23 cellular contexts compared by ENCODE assay signal in genomic region chr21:45162115-45162514, GRCh38.
DNase-seq lines count a peak whose midpoint lies in the region; ATAC-seq and TF ChIP-seq lines count a peak whose summit lies in the region.
"Had no signal": no experiment of that assay in that cellular context is flagged by ENCODE, and none has a peak within 500 bp of the region (broad histone marks: within the 10 kb centered on the region; RNA-seq: fewer than 3 reads in every experiment).

No MANE protein-coding gene starts in this region.

- no peak overlapping the region for H3K4me3 ChIP-seq in mesenchymal stem cell (ENCODE audit: insufficient read depth in 1 of 2, low read depth in 1 of 2, low read length in 2 of 2)
- no peak overlapping the region for H3K4me3 ChIP-seq in sigmoid colon
- H3K4me3 ChIP-seq: BLaER1 treated with 17β-estradiol and CSF1 and Interleukin-3, amounts not matched to agents 10 nM and 100 nM had no signal

- H3K9me3 ChIP-seq in mesenchymal stem cell (ENCODE audit: control insufficient read depth, low read length) (no peaks in the 10 kb centered on the region), sigmoid colon (no peaks in the 10 kb centered on the region)
- H3K9me3 ChIP-seq: Caco-2 had no signal

- H3K27me3 Mint-ChIP-seq in activated CD4-positive, alpha-beta T cell treated with anti-CD3 and anti-CD28 coated beads, Interleukin-2, amount 10 ng/mL, durations not matched to agents 24 days and 14 days: no peaks in the 10 kb centered on the region
- H3K27me3 Mint-ChIP-seq in activated CD4-positive, alpha-beta T cell treated with anti-CD3 and anti-CD28 coated beads for 36 hours: no peaks in the 10 kb centered on the region
- no peaks in the 10 kb centered on the region for H3K27me3 Mint-ChIP-seq in stimulated activated naive CD8-positive, alpha-beta T cell treated with anti-CD3 and anti-CD28 coated beads, Interleukin-15, amount 100 ng/mL, for 72 hours
- H3K27me3 Mint-ChIP-seq: CD4-positive, alpha-beta memory T cell had no signal

- DNase-seq in activated CD4-positive, alpha-beta T cell treated with anti-CD3 and anti-CD28 coated beads, Interleukin-2, amount 10 ng/mL, durations not matched to agents 24 days and 14 days: peak; percentile 48
- DNase-seq in activated CD4-positive, alpha-beta T cell treated with anti-CD3 and anti-CD28 coated beads for 36 hours: no peak
- DNase-seq in mesenchymal stem cell (no peak), sigmoid colon (peak; percentile 41)
- DNase-seq in stimulated activated naive CD8-positive, alpha-beta T cell treated with anti-CD3 and anti-CD28 coated beads, Interleukin-15, amount 100 ng/mL, for 72 hours: no peak
- DNase-seq: 8988T; Caco-2; CD4-positive, alpha-beta memory T cell; DMS 273 treated with DMSO at 0.1 percent for 48 hours; GOT3; KG1; NCI-H1092; NCI-H1436; NCI-H187 treated with DMSO at 0.1 percent for 48 hours; NCI-H2227 treated with DMSO at 0.1 percent for 48 hours; NCI-H510A; NK-92 treated with Interleukin-12 subunit alpha and Interleukin-12 subunit beta, amount 100 ng/mL, for 24 hours had no signal

- POLR2A ChIA-PET in activated CD4-positive, alpha-beta T cell treated with anti-CD3 and anti-CD28 coated beads for 36 hours (lab: Charles Lee): no interaction called here

- no peak overlapping the region for H3K27ac Mint-ChIP-seq in activated CD4-positive, alpha-beta T cell treated with anti-CD3 and anti-CD28 coated beads, Interleukin-2, amount 10 ng/mL, durations not matched to agents 24 days and 14 days
- no peak overlapping the region for H3K27ac Mint-ChIP-seq in activated CD4-positive, alpha-beta T cell treated with anti-CD3 and anti-CD28 coated beads for 36 hours
- H3K27ac Mint-ChIP-seq in stimulated activated naive CD8-positive, alpha-beta T cell treated with anti-CD3 and anti-CD28 coated beads, Interleukin-15, amount 100 ng/mL, for 72 hours: peak overlapping the region in 1 of 2 donors; percentile 12

- no peak overlapping the region for H2BK15ac ChIP-seq in mesenchymal stem cell (ENCODE audit: low read depth, poor library complexity, severe bottlenecking)

- H3K36me3 ChIP-seq in mesenchymal stem cell (ENCODE audit: control insufficient read depth in 1 of 2, insufficient read depth in 2 of 2, low read depth in 1 of 2, low read length in 2 of 2) (peaks cover 0 to 14% of the 10 kb centered on the region in 2 experiments), sigmoid colon (peaks cover 0 to 16% (median 0%) of the 10 kb centered on the region in 4 donors)

- H2BK120ac ChIP-seq in mesenchymal stem cell (ENCODE audit: low read depth, low read length): no peak overlapping the region

- H3K4me1 ChIP-seq in mesenchymal stem cell (ENCODE audit: control insufficient read depth, insufficient read depth, low read depth, low read length) (peaks cover 8% of the 10 kb centered on the region), sigmoid colon (peaks cover 0 to 45% (median 41%) of the 10 kb centered on the region in 4 donors)
- H3K4me1 ChIP-seq: Caco-2 had no signal

- no peak overlapping the region for H2BK5ac ChIP-seq in mesenchymal stem cell (ENCODE audit: low read depth, low read length, poor library complexity, severe bottlenecking)

- no peak overlapping the region for H3K27ac ChIP-seq in mesenchymal stem cell (ENCODE audit: low read length, poor library complexity, severe bottlenecking)
- H3K27ac ChIP-seq in sigmoid colon: no peak overlapping the region
- H3K27ac ChIP-seq: BLaER1 treated with 17β-estradiol and CSF1 and Interleukin-3, amounts not matched to agents 10 nM and 100 nM had no signal

- H3K27me3 ChIP-seq in mesenchymal stem cell (ENCODE audit: control insufficient read depth in 1 of 2, insufficient read depth in 1 of 2, low read length in 2 of 2): peaks cover 0 to 3% of the 10 kb centered on the region in 2 experiments
- H3K27me3 ChIP-seq in sigmoid colon: no peaks in the 10 kb centered on the region
- H3K27me3 ChIP-seq: BLaER1 treated with 17β-estradiol and CSF1 and Interleukin-3, amounts not matched to agents 10 nM and 100 nM had no signal

- no peak overlapping the region for H3K18ac ChIP-seq in mesenchymal stem cell (ENCODE audit: low read depth in 1 of 2, low read length in 2 of 2)

- no peak overlapping the region for H3K14ac ChIP-seq in mesenchymal stem cell (ENCODE audit: low read length in 2 of 2)

- H3K4me2 ChIP-seq in mesenchymal stem cell (ENCODE audit: low read length, poor library complexity, severe bottlenecking): no peak overlapping the region
- H3K4me2 ChIP-seq: BLaER1 treated with 17β-estradiol and CSF1 and Interleukin-3, amounts not matched to agents 10 nM and 100 nM had no signal

- H3K23ac ChIP-seq in mesenchymal stem cell (ENCODE audit: low read length in 2 of 2): no peak overlapping the region

- H2AK5ac ChIP-seq in mesenchymal stem cell (ENCODE audit: low read length, severe bottlenecking): no peak overlapping the region

- WGBS in mesenchymal stem cell: 83% methylated on average over 8 of the region's 8 CpGs
- 81 to 96% methylated on average over 8 of the region's 8 CpGs for WGBS in sigmoid colon, 2 donors

- TF ChIP-seq CTCF in sigmoid colon (IDR thresholded peaks at IDR 0.05): no peak

- no peaks in the 10 kb centered on the region for H3K9me3 Mint-ChIP-seq in activated CD4-positive, alpha-beta T cell treated with anti-CD3 and anti-CD28 coated beads, Interleukin-2, amount 10 ng/mL, durations not matched to agents 24 days and 14 days
- no peaks in the 10 kb centered on the region for H3K9me3 Mint-ChIP-seq in activated CD4-positive, alpha-beta T cell treated with anti-CD3 and anti-CD28 coated beads for 36 hours (ENCODE audit: low read depth)
- no peaks in the 10 kb centered on the region for H3K9me3 Mint-ChIP-seq in stimulated activated naive CD8-positive, alpha-beta T cell treated with anti-CD3 and anti-CD28 coated beads, Interleukin-15, amount 100 ng/mL, for 72 hours
- H3K9me3 Mint-ChIP-seq: CD4-positive, alpha-beta memory T cell had no signal

- peaks cover 13% of the 10 kb centered on the region for H3K79me1 ChIP-seq in mesenchymal stem cell (replicated peaks; ENCODE audit: low read length, poor library complexity, severe bottlenecking)

- H2AFZ ChIP-seq in mesenchymal stem cell (ENCODE audit: low read depth, low read length): no peak overlapping the region

- peak; percentile 26; the same call in 1 of the 2 replicates for TF ChIP-seq EP300 in Ishikawa (IDR thresholded peaks at IDR 0.05; ENCODE audit: borderline replicate concordance)
- TF ChIP-seq EP300 in sigmoid colon (IDR thresholded peaks at IDR 0.05): no peak

- no peak overlapping the region for H4K8ac ChIP-seq in mesenchymal stem cell (ENCODE audit: low read length)

- intact Hi-C loops in activated CD4-positive, alpha-beta T cell treated with anti-CD3 and anti-CD28 coated beads, Interleukin-2, amount 10 ng/mL, durations not matched to agents 24 days and 14 days (cut with micrococcal nuclease): no loop called here
- intact Hi-C loops in activated CD4-positive, alpha-beta T cell treated with anti-CD3 and anti-CD28 coated beads for 36 hours (cut with DNase I, micrococcal nuclease): no loop called here
- intact Hi-C loops in sigmoid colon (cut with DNase I): loop anchor here (10.0 kb wide), 1 partner anchor 83 kb away; no protein-coding TSS in a partner anchor

- no peak overlapping the region for H2BK12ac ChIP-seq in mesenchymal stem cell (ENCODE audit: low read length in 2 of 2)

- no peak; the same call in 1 of the 2 replicates for TF ChIP-seq RAD21 in Ishikawa (IDR thresholded peaks at IDR 0.05; ENCODE audit: low read depth)

- no peak overlapping the region for H3K4ac ChIP-seq in mesenchymal stem cell (ENCODE audit: low read depth in 1 of 2, low read length in 2 of 2)

- no peak overlapping the region for H3K9ac ChIP-seq in mesenchymal stem cell (ENCODE audit: low read length)
- H3K9ac ChIP-seq: BLaER1 treated with 17β-estradiol and CSF1 and Interleukin-3, amounts not matched to agents 10 nM and 100 nM had no signal

- H3K4me3 Mint-ChIP-seq in activated CD4-positive, alpha-beta T cell treated with anti-CD3 and anti-CD28 coated beads, Interleukin-2, amount 10 ng/mL, durations not matched to agents 24 days and 14 days: no peak overlapping the region
- H3K4me3 Mint-ChIP-seq in activated CD4-positive, alpha-beta T cell treated with anti-CD3 and anti-CD28 coated beads for 36 hours: no peak overlapping the region
- no peak overlapping the region for H3K4me3 Mint-ChIP-seq in stimulated activated naive CD8-positive, alpha-beta T cell treated with anti-CD3 and anti-CD28 coated beads, Interleukin-15, amount 100 ng/mL, for 72 hours
- H3K4me3 Mint-ChIP-seq: CD4-positive, alpha-beta memory T cell had no signal

- peak overlapping the region; percentile 1 for H4K91ac ChIP-seq in mesenchymal stem cell (ENCODE audit: low read length)

- ATAC-seq in activated CD4-positive, alpha-beta T cell treated with anti-CD3 and anti-CD28 coated beads for 36 hours: no peak
- ATAC-seq in GM18867 (IDR thresholded peaks at IDR 0.05; ENCODE audit: unreplicated experiment) (no peak), SK-N-SH treated with all-trans-retinoic acid at 6 μM for 48 hours (no peak)
- no peak for ATAC-seq in stimulated activated naive CD8-positive, alpha-beta T cell treated with anti-CD3 and anti-CD28 coated beads, Interleukin-15, amount 100 ng/mL, for 72 hours
- ATAC-seq: HCT116, Panc1 had no signal

- CTCF ChIA-PET in activated CD4-positive, alpha-beta T cell treated with anti-CD3 and anti-CD28 coated beads for 36 hours (lab: Charles Lee): no interaction called here

- no peak for TF ChIP-seq POLR2A in sigmoid colon (IDR thresholded peaks at IDR 0.05)

- peaks cover 1% of the 10 kb centered on the region for H3K36me3 Mint-ChIP-seq in activated CD4-positive, alpha-beta T cell treated with anti-CD3 and anti-CD28 coated beads, Interleukin-2, amount 10 ng/mL, durations not matched to agents 24 days and 14 days (ENCODE audit: low read depth)
- peaks cover 4% of the 10 kb centered on the region for H3K36me3 Mint-ChIP-seq in activated CD4-positive, alpha-beta T cell treated with anti-CD3 and anti-CD28 coated beads for 36 hours (ENCODE audit: low read depth)

- no peaks in the 10 kb centered on the region for H3K4me1 Mint-ChIP-seq in activated CD4-positive, alpha-beta T cell treated with anti-CD3 and anti-CD28 coated beads, Interleukin-2, amount 10 ng/mL, durations not matched to agents 24 days and 14 days
- no peaks in the 10 kb centered on the region for H3K4me1 Mint-ChIP-seq in activated CD4-positive, alpha-beta T cell treated with anti-CD3 and anti-CD28 coated beads for 36 hours
- peaks cover 4% of the 10 kb centered on the region for H3K4me1 Mint-ChIP-seq in stimulated activated naive CD8-positive, alpha-beta T cell treated with anti-CD3 and anti-CD28 coated beads, Interleukin-15, amount 100 ng/mL, for 72 hours

TF ChIP-seq in Ishikawa, 13 proteins besides CTCF, POLR2A, EP300 and RAD21 (continues in another document):
- no peak for TF ChIP-seq TAF1 (IDR thresholded peaks at IDR 0.05; ENCODE audit: low read depth)
- no peak for TF ChIP-seq CEBPB (IDR thresholded peaks at IDR 0.05)
- no peak for TF ChIP-seq FOXM1 (IDR thresholded peaks at IDR 0.05; ENCODE audit: borderline replicate concordance, low read depth)
- peak; percentile 56 for TF ChIP-seq NFIC (IDR thresholded peaks at IDR 0.05)

TF ChIP-seq in SK-N-SH treated with all-trans-retinoic acid at 6 μM for 48 hours, 23 proteins besides CTCF, POLR2A, EP300 and RAD21:
- no peak for TF ChIP-seq GLIS3 (CRISPR knock-in tag; IDR thresholded peaks at IDR 0.05)

Comparison
In these comparisons a context has a peak if more than half of its experiments do, and no peak if none do; other contexts are left out.
1. DNase-seq: peak in activated CD4-positive, alpha-beta T cell treated with anti-CD3 and anti-CD28 coated beads, Interleukin-2, amount 10 ng/mL, durations not matched to agents 24 days and 14 days (single experiment) and sigmoid colon (single experiment); none in activated CD4-positive, alpha-beta T cell treated with anti-CD3 and anti-CD28 coated beads for 36 hours (single experiment), mesenchymal stem cell (single experiment) and stimulated activated naive CD8-positive, alpha-beta T cell treated with anti-CD3 and anti-CD28 coated beads, Interleukin-15, amount 100 ng/mL, for 72 hours (0 of 2).